Comparison of ENCODE assay signal across 1 cellular context in the genomic region with DNA sequence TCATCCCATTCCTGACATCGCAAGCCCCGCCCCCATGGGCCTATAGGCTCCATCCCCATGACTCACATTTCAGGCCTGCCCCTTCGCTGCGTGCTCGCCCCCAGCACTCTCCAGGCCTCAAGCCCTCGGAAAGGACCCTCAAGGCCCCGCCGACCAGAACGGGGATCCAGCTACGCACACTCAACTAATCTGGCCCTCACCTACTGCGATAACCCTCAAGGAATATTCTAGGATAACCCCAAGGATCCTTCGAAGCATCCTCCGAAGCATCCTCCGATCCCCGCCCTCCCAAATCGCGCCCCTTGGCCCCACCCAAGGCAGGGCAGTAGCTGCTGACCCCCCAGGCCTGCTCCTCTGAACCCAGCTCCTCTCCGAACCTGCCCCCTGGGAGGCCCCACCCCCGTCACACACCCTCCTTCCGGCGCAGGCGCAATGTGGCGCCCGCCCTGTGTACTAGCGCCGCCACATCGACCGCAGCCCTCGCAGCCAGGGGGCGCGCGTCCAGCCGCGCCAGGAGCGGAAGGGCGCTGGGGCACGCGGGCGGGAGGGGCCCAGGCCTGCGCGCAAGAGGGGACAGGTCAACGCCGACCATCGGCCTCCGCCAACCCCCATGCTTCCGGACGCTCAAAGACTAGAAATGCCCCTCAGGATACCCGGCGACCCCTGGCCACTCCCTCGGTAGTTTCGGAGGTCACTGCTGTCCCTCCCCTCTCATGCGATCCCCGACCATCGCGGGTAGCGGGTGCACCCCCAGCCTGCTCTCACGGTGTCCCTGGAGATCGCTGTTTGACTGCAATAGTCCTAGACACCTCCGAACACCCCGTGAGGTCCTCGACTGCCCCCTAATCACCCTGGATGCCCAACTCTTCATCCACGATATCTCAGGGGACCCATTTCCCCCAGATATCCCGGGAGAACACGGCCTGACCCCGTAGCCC.
TF ChIP-seq lines count a peak whose summit lies in the region.

No MANE protein-coding gene starts in this region.

TF ChIP-seq in HEK293, 187 proteins besides CTCF, POLR2A, EP300 and RAD21 (continued from another document and continues in another):
- TF ChIP-seq, protein P1, sequence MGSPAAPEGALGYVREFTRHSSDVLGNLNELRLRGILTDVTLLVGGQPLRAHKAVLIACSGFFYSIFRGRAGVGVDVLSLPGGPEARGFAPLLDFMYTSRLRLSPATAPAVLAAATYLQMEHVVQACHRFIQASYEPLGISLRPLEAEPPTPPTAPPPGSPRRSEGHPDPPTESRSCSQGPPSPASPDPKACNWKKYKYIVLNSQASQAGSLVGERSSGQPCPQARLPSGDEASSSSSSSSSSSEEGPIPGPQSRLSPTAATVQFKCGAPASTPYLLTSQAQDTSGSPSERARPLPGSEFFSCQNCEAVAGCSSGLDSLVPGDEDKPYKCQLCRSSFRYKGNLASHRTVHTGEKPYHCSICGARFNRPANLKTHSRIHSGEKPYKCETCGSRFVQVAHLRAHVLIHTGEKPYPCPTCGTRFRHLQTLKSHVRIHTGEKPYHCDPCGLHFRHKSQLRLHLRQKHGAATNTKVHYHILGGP (tag by site-specific recombination; IDR thresholded peaks at IDR 0.05): no peak
- TF ChIP-seq EGR2 (tag by site-specific recombination; IDR thresholded peaks at IDR 0.05; ENCODE audit: low read depth): no peak
- TF ChIP-seq ZNF214 (tag by site-specific recombination; IDR thresholded peaks at IDR 0.05; ENCODE audit: borderline replicate concordance): no peak
- TF ChIP-seq ZNF335 (tag by site-specific recombination; conservative IDR thresholded peaks at IDR 0.05): peak; percentile 95
- no peak for TF ChIP-seq ZNF155 (tag by site-specific recombination; IDR thresholded peaks at IDR 0.05)
- TF ChIP-seq ZNF426 (tag by site-specific recombination; IDR thresholded peaks at IDR 0.05): no peak
- peak; percentile 90 for TF ChIP-seq GLIS1 (tag by site-specific recombination; IDR thresholded peaks at IDR 0.05)
- TF ChIP-seq, protein P2, sequence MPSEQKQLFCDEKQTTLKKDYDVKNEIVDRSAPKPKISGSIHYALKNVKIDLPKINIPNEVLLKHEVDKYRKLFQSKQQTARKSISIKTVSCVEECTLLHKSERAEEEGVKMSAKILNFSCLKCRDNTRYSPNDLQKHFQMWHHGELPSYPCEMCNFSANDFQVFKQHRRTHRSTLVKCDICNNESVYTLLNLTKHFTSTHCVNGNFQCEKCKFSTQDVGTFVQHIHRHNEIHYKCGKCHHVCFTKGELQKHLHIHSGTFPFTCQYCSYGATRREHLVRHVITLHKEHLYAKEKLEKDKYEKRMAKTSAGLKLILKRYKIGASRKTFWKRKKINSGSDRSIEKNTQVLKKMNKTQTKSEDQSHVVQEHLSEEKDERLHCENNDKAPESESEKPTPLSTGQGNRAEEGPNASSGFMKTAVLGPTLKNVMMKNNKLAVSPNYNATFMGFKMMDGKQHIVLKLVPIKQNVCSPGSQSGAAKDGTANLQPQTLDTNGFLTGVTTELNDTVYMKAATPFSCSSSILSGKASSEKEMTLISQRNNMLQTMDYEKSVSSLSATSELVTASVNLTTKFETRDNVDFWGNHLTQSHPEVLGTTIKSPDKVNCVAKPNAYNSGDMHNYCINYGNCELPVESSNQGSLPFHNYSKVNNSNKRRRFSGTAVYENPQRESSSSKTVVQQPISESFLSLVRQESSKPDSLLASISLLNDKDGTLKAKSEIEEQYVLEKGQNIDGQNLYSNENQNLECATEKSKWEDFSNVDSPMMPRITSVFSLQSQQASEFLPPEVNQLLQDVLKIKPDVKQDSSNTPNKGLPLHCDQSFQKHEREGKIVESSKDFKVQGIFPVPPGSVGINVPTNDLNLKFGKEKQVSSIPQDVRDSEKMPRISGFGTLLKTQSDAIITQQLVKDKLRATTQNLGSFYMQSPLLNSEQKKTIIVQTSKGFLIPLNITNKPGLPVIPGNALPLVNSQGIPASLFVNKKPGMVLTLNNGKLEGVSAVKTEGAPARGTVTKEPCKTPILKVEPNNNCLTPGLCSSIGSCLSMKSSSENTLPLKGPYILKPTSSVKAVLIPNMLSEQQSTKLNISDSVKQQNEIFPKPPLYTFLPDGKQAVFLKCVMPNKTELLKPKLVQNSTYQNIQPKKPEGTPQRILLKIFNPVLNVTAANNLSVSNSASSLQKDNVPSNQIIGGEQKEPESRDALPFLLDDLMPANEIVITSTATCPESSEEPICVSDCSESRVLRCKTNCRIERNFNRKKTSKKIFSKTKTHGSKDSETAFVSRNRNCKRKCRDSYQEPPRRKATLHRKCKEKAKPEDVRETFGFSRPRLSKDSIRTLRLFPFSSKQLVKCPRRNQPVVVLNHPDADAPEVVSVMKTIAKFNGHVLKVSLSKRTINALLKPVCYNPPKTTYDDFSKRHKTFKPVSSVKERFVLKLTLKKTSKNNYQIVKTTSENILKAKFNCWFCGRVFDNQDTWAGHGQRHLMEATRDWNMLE (tag by site-specific recombination; conservative IDR thresholded peaks at IDR 0.05; ENCODE audit: low read depth): no peak
- no peak for TF ChIP-seq ZNF202 (tag by site-specific recombination; IDR thresholded peaks at IDR 0.05; ENCODE audit: borderline replicate concordance)
- peak; percentile 40 for TF ChIP-seq ZBTB20 (tag by site-specific recombination; IDR thresholded peaks at IDR 0.05)
- 0 out of 2 replicates have a peak, but pooled peaks have one; percentile 12 for TF ChIP-seq ZNF600 (tag by site-specific recombination; IDR thresholded peaks at IDR 0.05)
- TF ChIP-seq WT1 (tag by site-specific recombination; IDR thresholded peaks at IDR 0.05): 0 out of 2 replicates have a peak, but pooled peaks have one; percentile 19
- no peak for TF ChIP-seq ZNF529 (tag by site-specific recombination; IDR thresholded peaks at IDR 0.05; ENCODE audit: insufficient replicate concordance)
- peak; percentile 9; the same call in 1 of the 2 replicates for TF ChIP-seq ZNF391 (tag by site-specific recombination; IDR thresholded peaks at IDR 0.05; ENCODE audit: borderline replicate concordance, low read depth)
- TF ChIP-seq SCRT2 (tag by site-specific recombination; IDR thresholded peaks at IDR 0.05): no peak
- TF ChIP-seq ZNF37A (tag by site-specific recombination; IDR thresholded peaks at IDR 0.05): no peak
- TF ChIP-seq, protein P3, sequence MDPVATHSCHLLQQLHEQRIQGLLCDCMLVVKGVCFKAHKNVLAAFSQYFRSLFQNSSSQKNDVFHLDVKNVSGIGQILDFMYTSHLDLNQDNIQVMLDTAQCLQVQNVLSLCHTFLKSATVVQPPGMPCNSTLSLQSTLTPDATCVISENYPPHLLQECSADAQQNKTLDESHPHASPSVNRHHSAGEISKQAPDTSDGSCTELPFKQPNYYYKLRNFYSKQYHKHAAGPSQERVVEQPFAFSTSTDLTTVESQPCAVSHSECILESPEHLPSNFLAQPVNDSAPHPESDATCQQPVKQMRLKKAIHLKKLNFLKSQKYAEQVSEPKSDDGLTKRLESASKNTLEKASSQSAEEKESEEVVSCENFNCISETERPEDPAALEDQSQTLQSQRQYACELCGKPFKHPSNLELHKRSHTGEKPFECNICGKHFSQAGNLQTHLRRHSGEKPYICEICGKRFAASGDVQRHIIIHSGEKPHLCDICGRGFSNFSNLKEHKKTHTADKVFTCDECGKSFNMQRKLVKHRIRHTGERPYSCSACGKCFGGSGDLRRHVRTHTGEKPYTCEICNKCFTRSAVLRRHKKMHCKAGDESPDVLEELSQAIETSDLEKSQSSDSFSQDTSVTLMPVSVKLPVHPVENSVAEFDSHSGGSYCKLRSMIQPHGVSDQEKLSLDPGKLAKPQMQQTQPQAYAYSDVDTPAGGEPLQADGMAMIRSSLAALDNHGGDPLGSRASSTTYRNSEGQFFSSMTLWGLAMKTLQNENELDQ (tag by site-specific recombination; IDR thresholded peaks at IDR 0.05; ENCODE audit: low read depth): no peak
- peak; percentile 90 for TF ChIP-seq KLF8 (tag by site-specific recombination; IDR thresholded peaks at IDR 0.05)
- TF ChIP-seq, protein P4, sequence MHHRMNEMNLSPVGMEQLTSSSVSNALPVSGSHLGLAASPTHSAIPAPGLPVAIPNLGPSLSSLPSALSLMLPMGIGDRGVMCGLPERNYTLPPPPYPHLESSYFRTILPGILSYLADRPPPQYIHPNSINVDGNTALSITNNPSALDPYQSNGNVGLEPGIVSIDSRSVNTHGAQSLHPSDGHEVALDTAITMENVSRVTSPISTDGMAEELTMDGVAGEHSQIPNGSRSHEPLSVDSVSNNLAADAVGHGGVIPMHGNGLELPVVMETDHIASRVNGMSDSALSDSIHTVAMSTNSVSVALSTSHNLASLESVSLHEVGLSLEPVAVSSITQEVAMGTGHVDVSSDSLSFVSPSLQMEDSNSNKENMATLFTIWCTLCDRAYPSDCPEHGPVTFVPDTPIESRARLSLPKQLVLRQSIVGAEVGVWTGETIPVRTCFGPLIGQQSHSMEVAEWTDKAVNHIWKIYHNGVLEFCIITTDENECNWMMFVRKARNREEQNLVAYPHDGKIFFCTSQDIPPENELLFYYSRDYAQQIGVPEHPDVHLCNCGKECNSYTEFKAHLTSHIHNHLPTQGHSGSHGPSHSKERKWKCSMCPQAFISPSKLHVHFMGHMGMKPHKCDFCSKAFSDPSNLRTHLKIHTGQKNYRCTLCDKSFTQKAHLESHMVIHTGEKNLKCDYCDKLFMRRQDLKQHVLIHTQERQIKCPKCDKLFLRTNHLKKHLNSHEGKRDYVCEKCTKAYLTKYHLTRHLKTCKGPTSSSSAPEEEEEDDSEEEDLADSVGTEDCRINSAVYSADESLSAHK (tag by site-specific recombination; IDR thresholded peaks at IDR 0.05): no peak
- peak; percentile 85 for TF ChIP-seq ZNF394 (tag by site-specific recombination; IDR thresholded peaks at IDR 0.05; ENCODE audit: borderline replicate concordance)
- TF ChIP-seq ZNF404 (tag by site-specific recombination; IDR thresholded peaks at IDR 0.05): no peak
- no peak for TF ChIP-seq ZNF138 (tag by site-specific recombination; IDR thresholded peaks at IDR 0.05; ENCODE audit: borderline replicate concordance)
- no peak for TF ChIP-seq ZEB2 (tag by site-specific recombination; IDR thresholded peaks at IDR 0.05)
- peak; percentile 67 for TF ChIP-seq ZNF629 (tag by site-specific recombination; IDR thresholded peaks at IDR 0.05)
- TF ChIP-seq ZFP41 (tag by site-specific recombination; IDR thresholded peaks at IDR 0.05; ENCODE audit: borderline replicate concordance): no peak
- no peak for TF ChIP-seq ZNF624 (tag by site-specific recombination; IDR thresholded peaks at IDR 0.05)
- TF ChIP-seq, protein P5, sequence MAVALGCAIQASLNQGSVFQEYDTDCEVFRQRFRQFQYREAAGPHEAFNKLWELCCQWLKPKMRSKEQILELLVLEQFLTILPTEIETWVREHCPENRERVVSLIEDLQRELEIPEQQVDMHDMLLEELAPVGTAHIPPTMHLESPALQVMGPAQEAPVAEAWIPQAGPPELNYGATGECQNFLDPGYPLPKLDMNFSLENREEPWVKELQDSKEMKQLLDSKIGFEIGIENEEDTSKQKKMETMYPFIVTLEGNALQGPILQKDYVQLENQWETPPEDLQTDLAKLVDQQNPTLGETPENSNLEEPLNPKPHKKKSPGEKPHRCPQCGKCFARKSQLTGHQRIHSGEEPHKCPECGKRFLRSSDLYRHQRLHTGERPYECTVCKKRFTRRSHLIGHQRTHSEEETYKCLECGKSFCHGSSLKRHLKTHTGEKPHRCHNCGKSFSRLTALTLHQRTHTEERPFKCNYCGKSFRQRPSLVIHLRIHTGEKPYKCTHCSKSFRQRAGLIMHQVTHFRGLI (tag by site-specific recombination; IDR thresholded peaks at IDR 0.05): no peak
- TF ChIP-seq MZF1 (tag by site-specific recombination; IDR thresholded peaks at IDR 0.05; ENCODE audit: borderline replicate concordance): no peak
- no peak for TF ChIP-seq HOXD13 (CRISPR knock-in tag; IDR thresholded peaks at IDR 0.05; ENCODE audit: borderline replicate concordance)
- TF ChIP-seq KLF1 (tag by site-specific recombination; IDR thresholded peaks at IDR 0.05): peak; percentile 83
- no peak for TF ChIP-seq ZNF48 (tag by site-specific recombination; IDR thresholded peaks at IDR 0.05)
- TF ChIP-seq ZNF121 (tag by site-specific recombination; IDR thresholded peaks at IDR 0.05): 0 out of 2 replicates have a peak, but pooled peaks have one; percentile 19
- TF ChIP-seq KLF16 (tag by site-specific recombination; IDR thresholded peaks at IDR 0.05): peak; percentile 26; the same call in 1 of the 2 replicates
- no peak for TF ChIP-seq ZNF701 (tag by site-specific recombination; IDR thresholded peaks at IDR 0.05)
- TF ChIP-seq, protein P6, sequence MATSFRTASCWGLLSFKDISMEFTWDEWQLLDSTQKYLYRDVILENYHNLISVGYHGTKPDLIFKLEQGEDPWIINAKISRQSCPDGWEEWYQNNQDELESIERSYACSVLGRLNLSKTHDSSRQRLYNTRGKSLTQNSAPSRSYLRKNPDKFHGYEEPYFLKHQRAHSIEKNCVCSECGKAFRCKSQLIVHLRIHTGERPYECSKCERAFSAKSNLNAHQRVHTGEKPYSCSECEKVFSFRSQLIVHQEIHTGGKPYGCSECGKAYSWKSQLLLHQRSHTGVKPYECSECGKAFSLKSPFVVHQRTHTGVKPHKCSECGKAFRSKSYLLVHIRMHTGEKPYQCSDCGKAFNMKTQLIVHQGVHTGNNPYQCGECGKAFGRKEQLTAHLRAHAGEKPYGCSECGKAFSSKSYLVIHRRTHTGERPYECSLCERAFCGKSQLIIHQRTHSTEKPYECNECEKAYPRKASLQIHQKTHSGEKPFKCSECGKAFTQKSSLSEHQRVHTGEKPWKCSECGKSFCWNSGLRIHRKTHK (tag by site-specific recombination; IDR thresholded peaks at IDR 0.05): no peak
- TF ChIP-seq ZNF664 (tag by site-specific recombination; IDR thresholded peaks at IDR 0.05): no peak
- no peak for TF ChIP-seq ZNF354C (tag by site-specific recombination; IDR thresholded peaks at IDR 0.05; ENCODE audit: borderline replicate concordance, low read depth)
- TF ChIP-seq, protein P7, sequence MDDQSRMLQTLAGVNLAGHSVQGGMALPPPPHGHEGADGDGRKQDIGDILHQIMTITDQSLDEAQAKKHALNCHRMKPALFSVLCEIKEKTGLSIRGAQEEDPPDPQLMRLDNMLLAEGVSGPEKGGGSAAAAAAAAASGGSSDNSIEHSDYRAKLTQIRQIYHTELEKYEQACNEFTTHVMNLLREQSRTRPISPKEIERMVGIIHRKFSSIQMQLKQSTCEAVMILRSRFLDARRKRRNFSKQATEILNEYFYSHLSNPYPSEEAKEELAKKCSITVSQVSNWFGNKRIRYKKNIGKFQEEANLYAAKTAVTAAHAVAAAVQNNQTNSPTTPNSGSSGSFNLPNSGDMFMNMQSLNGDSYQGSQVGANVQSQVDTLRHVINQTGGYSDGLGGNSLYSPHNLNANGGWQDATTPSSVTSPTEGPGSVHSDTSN (CRISPR knock-in tag; IDR thresholded peaks at IDR 0.05): no peak
- TF ChIP-seq ZNF561 (tag by site-specific recombination; IDR thresholded peaks at IDR 0.05; ENCODE audit: borderline replicate concordance): no peak; the same call in 1 of the 2 replicates
- TF ChIP-seq ZNF292 (tag by site-specific recombination; IDR thresholded peaks at IDR 0.05; ENCODE audit: borderline replicate concordance, low read depth): no peak
- no peak for TF ChIP-seq ZBTB48 (tag by site-specific recombination; IDR thresholded peaks at IDR 0.05)
